In genomic region chrX:373641-374471, GRCh38 we compare ENCODE assay signal across 8 cellular contexts. TPM values are rescaled to one million over a fixed set of nuclear protein-coding genes. Genes with fewer than 3 reads are reported as not detected.
DNase-seq lines count a peak whose midpoint lies in the region; ATAC-seq and TF ChIP-seq lines count a peak whose summit lies in the region.

No MANE protein-coding gene starts in this region.

- peak overlapping the region; percentile 64 for H3K9ac ChIP-seq in ES-I3 (ENCODE audit: low read depth, low read length)
- H3K9ac ChIP-seq in parathyroid adenoma: no peak overlapping the region

- POLR2A ChIA-PET in GM10248 (lab: Yijun Ruan, JAX): no interaction called here

- no peaks in the 10 kb centered on the region for H3K27me3 ChIP-seq in parathyroid adenoma (ENCODE audit: control insufficient read depth, insufficient read depth, low read length)

- H3K4me3 ChIP-seq in fibroblast of the aortic adventitia (ENCODE audit: low read depth, low read length): peak overlapping the region; percentile 57
- no peak overlapping the region for H3K4me3 ChIP-seq in parathyroid adenoma (ENCODE audit: low read depth, low read length)

- peak; percentile 19 to 36 for DNase-seq in activated CD4-positive, alpha-beta T cell treated with anti-CD3 and anti-CD28 coated beads, Interleukin-2, amount 50 U/mL, for 24 hours (ENCODE audit: low read depth in 1 of 2, low spot score in 1 of 2)
- DNase-seq in fibroblast of the aortic adventitia (ENCODE audit: low read depth): no peak
- no peak for DNase-seq in GM10248 (ENCODE audit: extremely low spot score)
- no peak for DNase-seq in NCI-H146 treated with DMSO at 0.1 percent for 48 hours (lab: John Stamatoyannopoulos, UW; ENCODE audit: unreplicated experiment)
- no peak for DNase-seq in NCI-H774 (lab: John Stamatoyannopoulos, UW)

- no peak overlapping the region for H3K27ac ChIP-seq in parathyroid adenoma

- H3K36me3 ChIP-seq in ES-I3 (ENCODE audit: insufficient read depth, low read length): no peaks in the 10 kb centered on the region
- no peaks in the 10 kb centered on the region for H3K36me3 ChIP-seq in parathyroid adenoma (ENCODE audit: control insufficient read depth, insufficient read depth, low read length)

- TF ChIP-seq CTCF in fibroblast of the aortic adventitia (IDR thresholded peaks at IDR 0.05; ENCODE audit: insufficient read depth, low read length): no peak
- no peak for TF ChIP-seq CTCF in parathyroid adenoma (IDR thresholded peaks at IDR 0.05)
- TF ChIP-seq CTCF in GM10248 (IDR thresholded peaks at IDR 0.05; ENCODE audit: control extremely low read depth, extremely low read depth, low read depth, missing control alignments): no peak

- H3K9me3 ChIP-seq in ES-I3 (ENCODE audit: control insufficient read depth, insufficient read depth, low read length): no peaks in the 10 kb centered on the region
- no peaks in the 10 kb centered on the region for H3K9me3 ChIP-seq in parathyroid adenoma (ENCODE audit: control insufficient read depth, low read length)

- no peak for ATAC-seq in HG02798 (IDR thresholded peaks at IDR 0.05; ENCODE audit: poor library complexity, unreplicated experiment)

- H3K4me2 ChIP-seq in parathyroid adenoma (ENCODE audit: low read length): peak overlapping the region; percentile 28

- no peaks in the 10 kb centered on the region for H3K79me2 ChIP-seq in parathyroid adenoma

- H2AFZ ChIP-seq in parathyroid adenoma: no peak overlapping the region

- H3K4me1 ChIP-seq in ES-I3 (ENCODE audit: insufficient read depth, low read length): peaks cover 12% of the 10 kb centered on the region
- H3K4me1 ChIP-seq in parathyroid adenoma: no peaks in the 10 kb centered on the region

- CTCF ChIA-PET in GM10248 (lab: Yijun Ruan, JAX): no interaction called here

RNA-seq across cellular contexts. Expression of gene PPP2R3B, which starts 12.9 kb away (rescaled TPM):
- 9.9 and 20.0 TPM in 2 replicates for total RNA-seq in fibroblast of the aortic adventitia (ENCODE audit: low replicate concordance)

RNA-seq across cellular contexts. Expression of gene GTPBP6, which starts 55.3 kb away (rescaled TPM):
- 20.3 and 28.8 TPM in 2 replicates for total RNA-seq in fibroblast of the aortic adventitia (ENCODE audit: low replicate concordance)

Comparison
In these comparisons a context has a peak if more than half of its experiments do, and no peak if none do; other contexts are left out.
1. DNase-seq: peak in activated CD4-positive, alpha-beta T cell treated with anti-CD3 and anti-CD28 coated beads, Interleukin-2, amount 50 U/mL, for 24 hours (2 of 2); none in fibroblast of the aortic adventitia (single experiment), GM10248 (single experiment), NCI-H146 treated with DMSO at 0.1 percent for 48 hours (single experiment) and NCI-H774 (single experiment).